9 cellular contexts compared by ENCODE assay signal in the genomic region with DNA sequence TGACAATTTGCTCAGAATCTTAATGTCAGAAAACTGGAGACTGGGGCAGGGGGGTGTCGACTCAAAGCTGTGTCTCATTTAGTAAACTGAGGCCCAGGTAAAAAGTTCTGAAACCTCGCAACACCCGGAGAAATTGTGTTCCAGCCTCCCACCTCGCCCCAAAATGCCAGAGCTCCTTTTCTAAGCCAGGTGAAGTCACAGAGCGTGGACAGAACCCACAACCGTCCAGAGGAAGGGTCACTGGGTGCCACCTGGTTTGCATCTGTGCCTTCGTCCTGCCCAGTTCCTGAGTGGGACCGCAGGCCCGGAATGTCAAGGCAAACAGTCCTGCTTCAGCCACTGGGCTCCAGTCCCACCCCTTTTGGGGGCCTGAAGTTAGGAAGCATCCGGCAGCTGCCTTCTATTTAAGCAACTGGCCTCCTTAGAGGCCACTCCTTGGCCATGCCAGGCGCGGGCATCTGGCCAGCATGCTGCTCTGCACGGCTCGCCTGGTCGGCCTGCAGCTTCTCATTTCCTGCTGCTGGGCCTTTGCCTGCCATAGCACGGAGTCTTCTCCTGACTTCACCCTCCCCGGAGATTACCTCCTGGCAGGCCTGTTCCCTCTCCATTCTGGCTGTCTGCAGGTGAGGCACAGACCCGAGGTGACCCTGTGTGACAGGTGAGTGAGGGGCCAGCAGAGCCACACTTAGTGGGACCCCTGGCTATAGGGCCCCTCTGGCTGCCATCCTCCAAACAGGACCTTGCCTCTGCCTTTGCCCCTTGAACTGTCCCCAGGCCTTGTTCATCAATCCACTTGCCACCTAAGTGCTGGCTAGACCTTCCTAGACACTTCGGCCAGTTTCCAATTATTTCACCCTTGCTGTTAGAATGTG. TPM values are rescaled to one million over a fixed set of nuclear protein-coding genes. Genes with fewer than 3 reads are reported as not detected.
DNase-seq lines count a peak whose midpoint lies in the region; ATAC-seq and TF ChIP-seq lines count a peak whose summit lies in the region.
"Had no signal": no experiment of that assay in that cellular context is flagged by ENCODE, and none has a peak within 500 bp of the region (broad histone marks: within the 10 kb centered on the region; RNA-seq: fewer than 3 reads in every experiment).

Gene TAS1R1 (plus strand): TSS at position 401 of the 872 bp plus-strand sequence. CDS start 67 bp downstream, at position 468.

- peaks cover 15% of the 10 kb centered on the region for H3K4me1 Mint-ChIP-seq in CD8-positive, alpha-beta T cell (ENCODE audit: low read depth)
- H3K4me1 Mint-ChIP-seq in naive B cell = peaks cover 11 to 31% (median 11%) of the 10 kb centered on the region in 3 donors

- BruUV-seq in OCI-LY7 (replicated peaks; lab: Mats Ljungman, UMichigan) = no TSS peak

- H3K9me2 ChIP-seq in OCI-LY7 (ENCODE audit: insufficient read depth, low read length) = no peaks in the 10 kb centered on the region

- POLR2A ChIA-PET in CD8-positive, alpha-beta T cell (lab: Charles Lee) = interaction anchor here (0.5 to 2.4 kb wide), 11 partner anchors 9 to 91 kb away, joined by 3 to 11 read pairs (median 5); partner anchors contain the start of genes KLHL21, PLEKHG5 and ZBTB48
- POLR2A ChIA-PET in OCI-LY7 (lab: Charles Lee) = interaction anchor here (0.5 to 1.2 kb wide), 5 partner anchors 13 to 529 kb away, joined by 3 read pairs; no protein-coding TSS in a partner anchor

- H4K20me1 ChIP-seq in OCI-LY7 (ENCODE audit: insufficient read depth, low read length) = peaks cover 6% of the 10 kb centered on the region; the same call in 1 of the 2 replicates

- CTCF ChIA-PET in CD8-positive, alpha-beta T cell (lab: Charles Lee) = interaction anchor here (0.7 to 6.5 kb wide), 37 partner anchors 10 to 307 kb away, joined by 3 to 55 read pairs (median 4); partner anchors contain the start of gene KLHL21
- CTCF ChIA-PET in OCI-LY7 (lab: Charles Lee; ENCODE audit: unreplicated experiment) = interaction anchor here (0.9 to 1.5 kb wide), 2 partner anchors 16 to 24 kb away, joined by 3 to 7 read pairs; partner anchors contain the start of gene ZBTB48

- no peak for ATAC-seq in CD8-positive, alpha-beta T cell
- ATAC-seq in naive B cell (ENCODE audit: low read depth in 2 of 2) = no peak
- ATAC-seq in GM19351 (IDR thresholded peaks at IDR 0.05; ENCODE audit: unreplicated experiment) = no peak
- ATAC-seq in GM18520 (IDR thresholded peaks at IDR 0.05; ENCODE audit: unreplicated experiment) = no peak

- peaks cover 20% of the 10 kb centered on the region for H3K4me1 ChIP-seq in CD8-positive, alpha-beta T cell (ENCODE audit: insufficient read depth, low read length)
- H3K4me1 ChIP-seq in OCI-LY7 (ENCODE audit: insufficient read depth, low read length, poor library complexity, severe bottlenecking) = peaks cover 20% of the 10 kb centered on the region

- H3K36me3 Mint-ChIP-seq in CD8-positive, alpha-beta T cell = peaks cover 10% of the 10 kb centered on the region
- H3K36me3 Mint-ChIP-seq in naive B cell = no peaks in the 10 kb centered on the region

- H2AFZ ChIP-seq in OCI-LY7 (ENCODE audit: low read length) = peak within 1 kb of the TSS; percentile 97

- H3K4me3 Mint-ChIP-seq in CD8-positive, alpha-beta T cell = peak within 1 kb of the TSS; percentile 77
- peak within 1 kb of the TSS; percentile 78 to 92 (median 88) for H3K4me3 Mint-ChIP-seq in naive B cell

- no peaks in the 10 kb centered on the region for H3K9me3 ChIP-seq in CD8-positive, alpha-beta T cell (ENCODE audit: low read length)
- H3K9me3 ChIP-seq in OCI-LY7 (ENCODE audit: low read length) = no peaks in the 10 kb centered on the region

- intact Hi-C loops in CD8-positive, alpha-beta T cell (cut with DNase I, micrococcal nuclease) = loop anchor here (1.0 to 10.0 kb wide), 12 partner anchors 24 to 560 kb away; partner anchors contain the start of genes DNAJC11 (in 2 of the 2), ZBTB48 (in 2 of the 2), CAMTA1 (in 1 of the 2) and NPHP4 (in 1 of the 2)
- intact Hi-C loops in OCI-LY7 (cut with micrococcal nuclease; ENCODE audit: unreplicated experiment) = loop anchor here (1.0 to 5.0 kb wide), 5 partner anchors 25 to 72 kb away; partner anchors contain the start of genes KLHL21, PHF13 and PLEKHG5

- peak within 1 kb of the TSS; percentile 81 for H3K27ac ChIP-seq in CD8-positive, alpha-beta T cell (ENCODE audit: low read depth, low read length)
- peak within 1 kb of the TSS; percentile 56 for H3K27ac ChIP-seq in OCI-LY7 (ENCODE audit: low read depth, low read length, poor library complexity, severe bottlenecking)

- no peaks in the 10 kb centered on the region for H3K27me3 ChIP-seq in CD8-positive, alpha-beta T cell (ENCODE audit: insufficient read depth, low read length)

- H3K9me3 Mint-ChIP-seq in CD8-positive, alpha-beta T cell = no peaks in the 10 kb centered on the region
- no peaks in the 10 kb centered on the region for H3K9me3 Mint-ChIP-seq in naive B cell

- DNase-seq in CD8-positive, alpha-beta T cell = no peak
- DNase-seq in OCI-LY7 (ENCODE audit: low spot score) (no peak), epithelial cell of esophagus (ENCODE audit: low read depth) (no peak), naive B cell (no peak), RKO (ENCODE audit: low spot score) (no peak)
- DNase-seq in activated CD4-positive, CD25-positive, alpha-beta regulatory T cell (lab: John Stamatoyannopoulos, UW) = no peak

- no peaks in the 10 kb centered on the region for H3K36me3 ChIP-seq in CD8-positive, alpha-beta T cell (ENCODE audit: insufficient read depth, low read length)
- H3K36me3 ChIP-seq in OCI-LY7 (ENCODE audit: insufficient read depth, low read length) = peaks cover 16% of the 10 kb centered on the region

- H3K4me2 ChIP-seq in OCI-LY7 (ENCODE audit: low read length) = peak within 1 kb of the TSS; percentile 100

- no peak for TF ChIP-seq CTCF in CD8-positive, alpha-beta T cell (IDR thresholded peaks at IDR 0.05)
- TF ChIP-seq CTCF in OCI-LY7 (conservative IDR thresholded peaks at IDR 0.05; ENCODE audit: low read length) (no peak), epithelial cell of esophagus (IDR thresholded peaks at IDR 0.05; ENCODE audit: insufficient read depth, low read depth, low read length, missing control alignments) (no peak)

- peaks cover 29% of the 10 kb centered on the region for H3K79me2 ChIP-seq in OCI-LY7 (ENCODE audit: insufficient read depth, low read depth, low read length)

- peak within 1 kb of the TSS; percentile 91 for H3K4me3 ChIP-seq in CD8-positive, alpha-beta T cell (ENCODE audit: low read depth, low read length)
- H3K4me3 ChIP-seq in OCI-LY7 (ENCODE audit: low read depth, low read length, poor library complexity, severe bottlenecking) (peak within 1 kb of the TSS; percentile 99), epithelial cell of esophagus (ENCODE audit: low read length) (peak within 1 kb of the TSS; percentile 95)

- no peaks in the 10 kb centered on the region for H3K27me3 Mint-ChIP-seq in CD8-positive, alpha-beta T cell (ENCODE audit: low read depth)
- H3K27me3 Mint-ChIP-seq in naive B cell = no peaks in the 10 kb centered on the region

- peak within 1 kb of the TSS; percentile 75 for H3K27ac Mint-ChIP-seq in CD8-positive, alpha-beta T cell
- H3K27ac Mint-ChIP-seq in naive B cell = peak within 1 kb of the TSS; percentile 59 to 87 (median 78)

RNA-seq across cellular contexts. Expression of gene TAS1R1, which starts in this region (rescaled TPM):
- total RNA-seq in CD8-positive, alpha-beta T cell = not detected
- total RNA-seq in OCI-LY7 (2014; rRNA removed; shearing (Covaris generic)) = not detected in 2 replicates
- 0.11 TPM in 1 of 2 replicates, not detected in the other for total RNA-seq in OCI-LY7 (2022)
- polyA plus RNA-seq in naive B cell (ENCODE audit: low read depth in 6 of 6) = under 1 TPM in 2 of 6 donors, not detected in 4; 0.16 to 0.22 TPM
- total RNA-seq: HT1080 had no signal
